ENCODE assay signal across 8 cellular contexts in genomic region chr22:38681784-38682335, GRCh38. TPM values are rescaled to one million over a fixed set of nuclear protein-coding genes. Genes with fewer than 3 reads are reported as not detected.
DNase-seq lines count a peak whose midpoint lies in the region; ATAC-seq lines count a peak whose summit lies in the region.

Gene TOMM22, plus strand, starts transcription at chr22:38681957. Its CDS starts 22 bp downstream, at chr22:38681979.

- peak within 1 kb of the TSS; percentile 80 for H3K9ac ChIP-seq in endocrine pancreas (ENCODE audit: control insufficient read depth, insufficient read depth, low read length)

- H3K4me3 ChIP-seq in endocrine pancreas (ENCODE audit: control insufficient read depth, insufficient read depth, low read length), result peak within 1 kb of the TSS; percentile 69

- H3K4me1 ChIP-seq in endocrine pancreas (ENCODE audit: control insufficient read depth, insufficient read depth, low read length), result no peaks in the 10 kb centered on the region

- ATAC-seq in GM19467 (IDR thresholded peaks at IDR 0.05; ENCODE audit: unreplicated experiment), result peak; percentile 89

- no peaks in the 10 kb centered on the region for H3K27me3 ChIP-seq in endocrine pancreas (ENCODE audit: control insufficient read depth, insufficient read depth, low read length)

- H3K9me3 ChIP-seq in endocrine pancreas (ENCODE audit: control insufficient read depth, low read length), result no peaks in the 10 kb centered on the region

- H3K36me3 ChIP-seq in endocrine pancreas (ENCODE audit: control insufficient read depth, insufficient read depth, low read length), result no peaks in the 10 kb centered on the region

- DNase-seq in COLO829 (ENCODE audit: low spot score) (peak; percentile 94), HT-29 (ENCODE audit: low spot score) (peak; percentile 84), NOMO-1 treated with dmso at 0.1 percent for 144 hours (lab: John Stamatoyannopoulos, UW; ENCODE audit: unreplicated experiment) (peak; percentile 89), mesenteric fat pad (ENCODE audit: low spot score) (peak; percentile 97)
- peak; percentile 73 to 78 (median 75) for DNase-seq in activated CD8-positive, alpha-beta memory T cell treated with anti-CD3 and anti-CD28 coated beads for 48 hours (ENCODE audit: low read depth in 2 of 3, low spot score in 2 of 3)
- peak; percentile 62 to 67 for DNase-seq in stimulated activated CD8-positive, alpha-beta memory T cell treated with anti-CD3 and anti-CD28 coated beads, Interleukin-15, amount 100 ng/mL, for 4 hours (ENCODE audit: low read depth in 2 of 2)

RNA-seq across cellular contexts. Expression of gene TOMM22, which starts in this region (rescaled TPM):
- total RNA-seq in HT-29 (2014; rRNA removed; shearing (Covaris generic)), result 46.4 and 46.5 TPM in 2 replicates
- 71.1 TPM for total RNA-seq in mesenteric fat pad

Comparison
In these comparisons a context has a peak if more than half of its experiments do, and no peak if none do; other contexts are left out.
1. Peak in every context shown above with its lines: DNase-seq, ATAC-seq and H3K4me3 ChIP-seq.